Comparison of ENCODE assay signal across 8 cellular contexts in the genomic region with DNA sequence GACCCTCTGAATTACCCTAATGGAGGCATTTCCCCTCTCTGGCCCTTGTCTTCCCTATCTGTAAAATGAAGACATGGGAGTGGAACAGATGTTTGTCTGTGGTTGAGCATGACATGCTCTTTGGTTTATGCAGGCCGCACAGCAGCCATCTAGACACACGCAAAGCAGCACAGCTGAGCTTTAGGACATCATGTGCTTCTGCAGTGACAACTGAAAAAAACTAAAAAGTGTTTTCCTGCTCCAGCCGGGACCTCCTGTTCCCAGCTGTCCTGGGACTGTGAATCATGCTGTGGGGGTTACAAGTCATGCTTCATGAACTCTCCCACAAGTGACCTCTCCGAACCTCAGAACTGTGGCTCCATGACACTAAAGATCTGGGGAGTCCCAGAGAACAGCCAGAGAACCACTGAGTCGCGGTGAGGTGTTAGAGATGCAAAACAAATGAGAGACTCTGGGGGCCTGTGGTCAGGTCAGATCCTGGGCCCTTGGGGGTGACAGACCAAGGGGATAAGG. TPM values are rescaled to one million over a fixed set of nuclear protein-coding genes. Genes with fewer than 3 reads are reported as not detected.
DNase-seq lines count a peak whose midpoint lies in the region; ATAC-seq, FAIRE-seq and TF ChIP-seq lines count a peak whose summit lies in the region.

No MANE protein-coding gene starts in this region.

- no peak for FAIRE-seq in small intestine (lab: Jason Lieb, UNC)

- 56 to 79% (median 66%) methylated on average over 6 of the region's 6 CpGs for WGBS in small intestine, 3 donors

- ATAC-seq in GM18868 (IDR thresholded peaks at IDR 0.05; ENCODE audit: unreplicated experiment) (peak; percentile 57), HG03064 (IDR thresholded peaks at IDR 0.05; ENCODE audit: low read depth, unreplicated experiment) (peak; percentile 53), foreskin keratinocyte (no peak)

- H3K4me1 ChIP-seq in foreskin keratinocyte, result peaks cover 36% of the 10 kb centered on the region
- peaks cover 8 to 29% of the 10 kb centered on the region in 2 donors for H3K4me1 ChIP-seq in small intestine (ENCODE audit: control insufficient read depth in 2 of 2, insufficient read depth in 1 of 2, low read depth in 1 of 2, low read length in 1 of 2)

- peak overlapping the region; percentile 91 for H3K4me3 ChIP-seq in AG04449 (ENCODE audit: low read depth, low read length)
- H3K4me3 ChIP-seq in small intestine (ENCODE audit: low read depth in 1 of 2, low read length in 2 of 2), result peak overlapping the region in 1 of 2 donors; percentile 67

- TF ChIP-seq CTCF in AG04449 (IDR thresholded peaks at IDR 0.05; ENCODE audit: insufficient read depth, low read length, missing control alignments) (no peak), VCaP (conservative IDR thresholded peaks at IDR 0.05) (no peak), foreskin keratinocyte (conservative IDR thresholded peaks at IDR 0.05) (no peak)

- POLR2A ChIA-PET in AG04449 (lab: Yijun Ruan, JAX), result interaction anchor here (0.5 to 4.1 kb wide), 2 partner anchors 9 to 1489 kb away, joined by 3 to 35 read pairs; no protein-coding TSS in a partner anchor

- no peak for DNase-seq in AG04449 (ENCODE audit: low read depth, low spot score)
- no peak for DNase-seq in foreskin keratinocyte
- no peak for DNase-seq in small intestine
- no peak for DNase-seq in SW480 (ENCODE audit: low spot score)
- DNase-seq in GOT3 (lab: John Stamatoyannopoulos, UW), result no peak

- CTCF ChIA-PET in AG04449 (lab: Yijun Ruan, JAX), result interaction anchor here (0.8 to 4.3 kb wide), 6 partner anchors 9 to 211 kb away, joined by 3 to 40 read pairs (median 8); a partner anchor contains a TSS

- H3K36me3 ChIP-seq in small intestine (ENCODE audit: control insufficient read depth in 2 of 2, insufficient read depth in 2 of 2, low read length in 2 of 2), result no peaks in the 10 kb centered on the region

- H3K27me3 ChIP-seq in foreskin keratinocyte (no peaks in the 10 kb centered on the region), small intestine (ENCODE audit: control insufficient read depth in 2 of 2, insufficient read depth in 2 of 2, low read length in 2 of 2) (no peaks in the 10 kb centered on the region)

- H3K27ac ChIP-seq in VCaP (peak overlapping the region; percentile 97), foreskin keratinocyte (peak overlapping the region; percentile 43), small intestine (ENCODE audit: low read depth in 1 of 2, low read length in 1 of 2) (peak overlapping the region; percentile 43 to 84)

- H3K9me3 ChIP-seq in small intestine (ENCODE audit: control insufficient read depth, low read depth), result no peaks in the 10 kb centered on the region

RNA-seq across cellular contexts. Expression of a gene that starts 1.7 kb away (rescaled TPM):
- 18.9 and 20.3 TPM in 2 replicates for total RNA-seq in foreskin keratinocyte
- polyA plus RNA-seq in foreskin keratinocyte, result 19.1 and 22.6 TPM in 2 replicates
- 10 to 100 TPM; 16.3 to 24.6 (median 24.3) TPM for polyA plus RNA-seq in small intestine

RNA-seq across cellular contexts. Expression of a gene that starts 21.4 kb away (rescaled TPM):
- total RNA-seq in foreskin keratinocyte, result 34.0 and 34.6 TPM in 2 replicates
- 10.5 and 12.2 TPM in 2 replicates for polyA plus RNA-seq in foreskin keratinocyte
- 10 to 100 TPM; 15.7 to 21.9 (median 17.9) TPM for polyA plus RNA-seq in small intestine

Comparison
In these comparisons a context has a peak if more than half of its experiments do, and no peak if none do; other contexts are left out.
1. H3K27ac ChIP-seq: peak in every context shown above with its lines; median percentile 97 in VCaP; 64 in small intestine; 43 in foreskin keratinocyte.